ENCODE assay signal across 8 cellular contexts in genomic region chr6:158817298-158818007, GRCh38. TPM values are rescaled to one million over a fixed set of nuclear protein-coding genes. Genes with fewer than 3 reads are reported as not detected.
DNase-seq lines count a peak whose midpoint lies in the region; ATAC-seq and TF ChIP-seq lines count a peak whose summit lies in the region.

No MANE protein-coding gene starts in this region.

- peaks cover 4% of the 10 kb centered on the region for H3K36me3 ChIP-seq in CD4-positive, alpha-beta memory T cell (ENCODE audit: insufficient read depth, low read length)
- peaks cover 54% of the 10 kb centered on the region for H3K36me3 ChIP-seq in KOPT-K1 (ENCODE audit: insufficient read depth, low read length)
- H3K36me3 ChIP-seq in muscle layer of colon (ENCODE audit: insufficient read depth, low read length), result peaks cover 8% of the 10 kb centered on the region

- H3K27ac ChIP-seq in CD4-positive, alpha-beta memory T cell (ENCODE audit: low read depth, low read length), result peak overlapping the region; percentile 86
- H3K27ac ChIP-seq in KOPT-K1 (ENCODE audit: low read depth, low read length, poor library complexity, severe bottlenecking) (peak overlapping the region; percentile 91), muscle layer of colon (ENCODE audit: low read depth, low read length) (peak overlapping the region; percentile 82)

- no peak for TF ChIP-seq CTCF in WTC11 (IDR thresholded peaks at IDR 0.05)

- peak overlapping the region; percentile 96 to 100 (median 99) for H3K27ac Mint-ChIP-seq in CD4-positive, alpha-beta memory T cell
- H3K27ac Mint-ChIP-seq in WTC11, result peak overlapping the region; percentile 99

- peaks cover 42 to 74% (median 46%) of the 10 kb centered on the region in 4 donors for H3K4me1 Mint-ChIP-seq in CD4-positive, alpha-beta memory T cell
- peaks cover 49% of the 10 kb centered on the region for H3K4me1 Mint-ChIP-seq in WTC11

- H3K4me1 ChIP-seq in CD4-positive, alpha-beta memory T cell (ENCODE audit: insufficient read depth, low read length), result peaks cover 50% of the 10 kb centered on the region
- peaks cover 20% of the 10 kb centered on the region for H3K4me1 ChIP-seq in muscle layer of colon (ENCODE audit: insufficient read depth, low read length)

- H3K36me3 Mint-ChIP-seq in CD4-positive, alpha-beta memory T cell, result peaks cover 31 to 56% of the 10 kb centered on the region in 2 donors
- H3K36me3 Mint-ChIP-seq in WTC11, result peaks cover 63% of the 10 kb centered on the region

- POLR2A ChIA-PET in CD4-positive, alpha-beta memory T cell (lab: Charles Lee; ENCODE audit: partially characterized antibody), result interaction anchor here (0.6 to 11.5 kb wide), 20 partner anchors 9 to 227 kb away, joined by 3 to 180 read pairs (median 4); partner anchors contain the start of gene TAGAP
- POLR2A ChIA-PET in WTC11 (lab: Charles Lee), result interaction anchor here (1.0 to 1.1 kb wide), 2 partner anchors 36 to 52 kb away, joined by 6 to 8 read pairs; no protein-coding TSS in a partner anchor

- CTCF ChIA-PET in CD4-positive, alpha-beta memory T cell (lab: Charles Lee; ENCODE audit: partially characterized antibody), result interaction anchor here (1.2 kb wide), 1 partner anchor 36 kb away, joined by 3 read pairs; no protein-coding TSS in a partner anchor
- CTCF ChIA-PET in WTC11 (lab: Charles Lee), result interaction anchor here (1.0 to 1.1 kb wide), 2 partner anchors 8 to 52 kb away, joined by 3 to 4 read pairs; no protein-coding TSS in a partner anchor

- no peaks in the 10 kb centered on the region for H3K27me3 Mint-ChIP-seq in CD4-positive, alpha-beta memory T cell
- peaks cover 16% of the 10 kb centered on the region for H3K27me3 Mint-ChIP-seq in WTC11 (ENCODE audit: low read depth)

- peak overlapping the region; percentile 77 to 97 for H3K4me3 ChIP-seq in CD4-positive, alpha-beta memory T cell (ENCODE audit: low read length in 2 of 2)
- peak overlapping the region; percentile 13 to 86 for H3K4me3 ChIP-seq in muscle layer of colon (ENCODE audit: low read depth in 1 of 2, low read length in 2 of 2)

- no peaks in the 10 kb centered on the region for H3K9me3 ChIP-seq in CD4-positive, alpha-beta memory T cell (ENCODE audit: control insufficient read depth in 1 of 2, low read length in 2 of 2)
- H3K9me3 ChIP-seq in KOPT-K1 (ENCODE audit: insufficient read depth, low read length, poor library complexity, severe bottlenecking), result no peaks in the 10 kb centered on the region
- no peaks in the 10 kb centered on the region for H3K9me3 ChIP-seq in muscle layer of colon (ENCODE audit: low read length)

- TF ChIP-seq POLR2A in erythroblast (IDR thresholded peaks at IDR 0.05; ENCODE audit: low read length), result no peak

- intact Hi-C loops in CD4-positive, alpha-beta memory T cell (cut with micrococcal nuclease), result loop anchor here (1.0 to 2.0 kb wide), 5 partner anchors 8 to 93 kb away; no protein-coding TSS in a partner anchor

- ATAC-seq in WTC11, result no peak
- ATAC-seq in GM21576 (IDR thresholded peaks at IDR 0.05; ENCODE audit: unreplicated experiment), result no peak

- peaks cover 0 to 2% (median 0%) of the 10 kb centered on the region in 8 donors for H3K9me3 Mint-ChIP-seq in CD4-positive, alpha-beta memory T cell
- peaks cover 7% of the 10 kb centered on the region for H3K9me3 Mint-ChIP-seq in WTC11

- H3K9ac ChIP-seq in muscle layer of colon (ENCODE audit: low read length), result peak overlapping the region; percentile 81

- peak overlapping the region; percentile 94 to 99 (median 98) for H3K4me3 Mint-ChIP-seq in CD4-positive, alpha-beta memory T cell
- H3K4me3 Mint-ChIP-seq in WTC11, result peak overlapping the region; percentile 95

- DNase-seq in CD4-positive, alpha-beta memory T cell, result peak; percentile 43 to 58 (median 51)
- DNase-seq in WTC11 (ENCODE audit: low spot score), result peak; percentile 32
- peak; percentile 91 to 94 for DNase-seq in erythroblast (lab: John Stamatoyannopoulos, UW)
- no peak for DNase-seq in NCI-H1930 (lab: John Stamatoyannopoulos, UW)
- DNase-seq in GM19240 (ENCODE audit: insufficient read length, low spot score), result no peak

- H3K27me3 ChIP-seq in CD4-positive, alpha-beta memory T cell (ENCODE audit: insufficient read depth, low read length), result no peaks in the 10 kb centered on the region
- H3K27me3 ChIP-seq in muscle layer of colon (ENCODE audit: control insufficient read depth in 1 of 2, insufficient read depth in 2 of 2, low read length in 2 of 2), result no peaks in the 10 kb centered on the region

TF ChIP-seq in WTC11, 78 proteins besides CTCF, POLR2A, EP300 and RAD21:
- no peak for TF ChIP-seq ZSCAN18 (CRISPR knock-in tag; IDR thresholded peaks at IDR 0.05)
- TF ChIP-seq USF1 (CRISPR knock-in tag; IDR thresholded peaks at IDR 0.05), result peak; percentile 28; the same call in 1 of the 2 replicates
- TF ChIP-seq MAX (CRISPR knock-in tag; IDR thresholded peaks at IDR 0.05), result 0 out of 2 replicates have a peak, but pooled peaks have one; percentile 15
- TF ChIP-seq GABPB1 (CRISPR knock-in tag; IDR thresholded peaks at IDR 0.05), result 0 out of 2 replicates have a peak, but pooled peaks have one; percentile 49
TF ChIP-seq in WTC11: peak in this region for 3.

RNA-seq across cellular contexts. Expression of gene EZR, which starts 1.7 kb away (rescaled TPM):
- total RNA-seq in CD4-positive, alpha-beta memory T cell, result 100 to 1,000 TPM; 264 to 277 TPM
- 100 to 1,000 TPM; 260 to 268 TPM for polyA plus RNA-seq in CD4-positive, alpha-beta memory T cell
- 194 to 215 TPM (median 199 TPM) in 3 replicates for total RNA-seq in WTC11 (2021)

Comparison
In these comparisons a context has a peak if more than half of its experiments do, and no peak if none do; other contexts are left out.
1. DNase-seq: peak in CD4-positive, alpha-beta memory T cell (5 of 5), WTC11 (single experiment) and erythroblast (2 of 2); none in NCI-H1930 (0 of 2) and GM19240 (single experiment).
2. Peak in every context shown above with its lines, with median percentiles within 50 percentile points of each other: H3K27ac ChIP-seq.